15 cellular contexts compared by ENCODE assay signal in the genomic region with DNA sequence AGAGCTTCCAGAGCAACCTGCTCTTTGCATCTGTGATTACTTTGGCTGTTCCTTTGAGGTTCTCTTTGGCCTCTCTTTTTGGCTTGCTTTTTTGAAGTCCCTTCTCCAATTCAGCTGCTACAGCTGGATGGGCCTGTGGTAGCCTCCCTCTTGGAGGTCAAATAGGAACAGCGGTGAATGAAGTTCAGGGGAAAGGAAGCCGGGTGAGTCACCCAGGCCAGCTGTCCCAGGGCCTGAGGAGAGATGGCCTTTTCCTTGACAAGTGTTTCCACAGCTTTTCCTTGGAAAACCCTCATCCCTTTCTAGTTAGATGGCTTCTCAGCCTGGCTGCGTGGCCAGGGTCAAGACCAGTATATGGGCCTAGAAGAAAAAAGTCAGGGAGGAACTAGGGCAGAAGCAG.
DNase-seq lines count a peak whose midpoint lies in the region; ATAC-seq and TF ChIP-seq lines count a peak whose summit lies in the region.
"Had no signal": no experiment of that assay in that cellular context is flagged by ENCODE, and none has a peak within 500 bp of the region (broad histone marks: within the 10 kb centered on the region; RNA-seq: fewer than 3 reads in every experiment).

No MANE protein-coding gene starts in this region.

- intact Hi-C loops in CD8-positive, alpha-beta T cell (cut with DNase I, micrococcal nuclease) = no loop called here
- intact Hi-C loops in head of caudate nucleus (cut with DNase I) = no loop called here

- peak overlapping the region; percentile 46 for H3K18ac ChIP-seq in trophoblast cell (ENCODE audit: low read length)

- no peaks in the 10 kb centered on the region for H3K79me2 ChIP-seq in fibroblast of lung (ENCODE audit: control insufficient read depth, insufficient read depth, low read length)
- H3K79me2 ChIP-seq in trophoblast cell (ENCODE audit: control insufficient read depth, insufficient read depth, low read length, poor library complexity) = no peaks in the 10 kb centered on the region

- CTCF ChIA-PET in CD8-positive, alpha-beta T cell (lab: Charles Lee) = interaction anchor here (1.0 kb wide), 1 partner anchor 61 kb away, joined by 3 read pairs; no protein-coding TSS in a partner anchor

- H3K36me3 ChIP-seq in CD8-positive, alpha-beta T cell (ENCODE audit: insufficient read depth, low read length) = no peaks in the 10 kb centered on the region
- H3K36me3 ChIP-seq in fibroblast of lung (ENCODE audit: control insufficient read depth, insufficient read depth, low read length) (no peaks in the 10 kb centered on the region), trophoblast cell (ENCODE audit: control insufficient read depth in 1 of 2, insufficient read depth in 2 of 2, low read length in 2 of 2) (no peaks in the 10 kb centered on the region)
- H3K36me3 ChIP-seq: esophagus muscularis mucosa had no signal

- H3K4me1 ChIP-seq in CD8-positive, alpha-beta T cell (ENCODE audit: insufficient read depth, low read length) = peaks cover 26% of the 10 kb centered on the region
- H3K4me1 ChIP-seq in fibroblast of lung (ENCODE audit: control insufficient read depth, extremely low read depth, insufficient read depth, low read length) (peaks cover 4% of the 10 kb centered on the region), trophoblast cell (ENCODE audit: control insufficient read depth in 1 of 2, insufficient read depth in 2 of 2, low read length in 2 of 2) (peaks cover 8 to 9% of the 10 kb centered on the region in 2 experiments)

- H3K27me3 ChIP-seq in CD8-positive, alpha-beta T cell (ENCODE audit: insufficient read depth, low read length) = no peaks in the 10 kb centered on the region
- H3K27me3 ChIP-seq in fibroblast of lung (ENCODE audit: control insufficient read depth, insufficient read depth, low read length) (no peaks in the 10 kb centered on the region), trophoblast cell (ENCODE audit: insufficient read depth, low read length) (no peaks in the 10 kb centered on the region)
- H3K27me3 ChIP-seq: esophagus muscularis mucosa had no signal

- no peaks in the 10 kb centered on the region for H4K20me1 ChIP-seq in fibroblast of lung (ENCODE audit: control insufficient read depth, extremely low read depth, insufficient read depth, low read length)

- H3K27me3 Mint-ChIP-seq in CD8-positive, alpha-beta T cell (ENCODE audit: low read depth) = no peaks in the 10 kb centered on the region

- H3K4me2 ChIP-seq in fibroblast of lung (ENCODE audit: extremely low read depth, insufficient read depth, low read length) = no peak overlapping the region
- no peak overlapping the region for H3K4me2 ChIP-seq in trophoblast cell (ENCODE audit: low read length)

- no peak overlapping the region for H3K23ac ChIP-seq in trophoblast cell (ENCODE audit: low read length)

- no peak overlapping the region for H3K27ac ChIP-seq in CD8-positive, alpha-beta T cell (ENCODE audit: low read depth, low read length)
- no peak overlapping the region for H3K27ac ChIP-seq in fibroblast of lung (ENCODE audit: insufficient read depth, low read length)
- H3K27ac ChIP-seq in trophoblast cell (ENCODE audit: low read depth, low read length) = peak overlapping the region; percentile 34
- H3K27ac ChIP-seq: coronary artery, esophagus muscularis mucosa had no signal

- H3K27ac Mint-ChIP-seq in CD8-positive, alpha-beta T cell = peak overlapping the region; percentile 74

- H2BK120ac ChIP-seq in trophoblast cell (ENCODE audit: insufficient read depth, low read length, poor library complexity) = peak overlapping the region; percentile 15

- peaks cover 29% of the 10 kb centered on the region for H3K4me1 Mint-ChIP-seq in CD8-positive, alpha-beta T cell (ENCODE audit: low read depth)

- no peak overlapping the region for H3K4ac ChIP-seq in trophoblast cell (ENCODE audit: low read depth, low read length)

- no peak overlapping the region for H2AFZ ChIP-seq in fibroblast of lung (ENCODE audit: low read length)
- H2AFZ ChIP-seq in trophoblast cell (ENCODE audit: insufficient read depth, low read length, poor library complexity) = no peak overlapping the region

- H3K36me3 Mint-ChIP-seq in CD8-positive, alpha-beta T cell = peaks cover 8% of the 10 kb centered on the region

- no peaks in the 10 kb centered on the region for H3K9me3 Mint-ChIP-seq in CD8-positive, alpha-beta T cell

- DNase-seq in CD8-positive, alpha-beta T cell = no peak
- DNase-seq in M059J (ENCODE audit: low read depth) = peak; percentile 72
- DNase-seq in fibroblast of lung (ENCODE audit: low read depth in 2 of 2) = peak; percentile 58 to 79
- peak; percentile 44 to 63 for DNase-seq in trophoblast cell
- DNase-seq in head of caudate nucleus = no peak
- DNase-seq in stimulated activated naive CD4-positive, alpha-beta T cell treated with Interleukin-2 at 50 U/mL for 16 hours (lab: John Stamatoyannopoulos, UW) = no peak
- DNase-seq: activated CD4-positive, alpha-beta T cell treated with anti-CD3 and anti-CD28 coated beads, Interleukin-2, amount 50 U/mL, for 1 hour; amniotic stem cell; NCI-H187 treated with DMSO at 0.1 percent for 48 hours; NCI-H774; nucleus accumbens had no signal

- H4K8ac ChIP-seq in trophoblast cell (ENCODE audit: low read depth, low read length) = no peak overlapping the region

- peaks cover 3% of the 10 kb centered on the region for H3K79me1 ChIP-seq in trophoblast cell (ENCODE audit: low read length)

- no peak overlapping the region for H3K4me3 ChIP-seq in CD8-positive, alpha-beta T cell (ENCODE audit: low read depth, low read length)
- H3K4me3 ChIP-seq in fibroblast of lung (replicated peaks in 1 of 4; ENCODE audit: control extremely low read depth in 1 of 4, insufficient read depth in 1 of 4, low read depth in 3 of 4, low read length in 4 of 4) (no peak overlapping the region), trophoblast cell (ENCODE audit: low read depth, low read length) (no peak overlapping the region)
- H3K4me3 ChIP-seq: coronary artery, esophagus muscularis mucosa had no signal

- no peak for TF ChIP-seq CTCF in CD8-positive, alpha-beta T cell (IDR thresholded peaks at IDR 0.05)
- no peak for TF ChIP-seq CTCF in fibroblast of lung (conservative IDR thresholded peaks at IDR 0.05 in 1 of 2, IDR thresholded peaks at IDR 0.05 in 1 of 2; ENCODE audit: low read depth in 1 of 2, low read length in 2 of 2)

- no peak overlapping the region for H3K9ac ChIP-seq in fibroblast of lung (ENCODE audit: insufficient read depth, low read length)
- H3K9ac ChIP-seq in trophoblast cell (ENCODE audit: low read length) = no peak overlapping the region

- no peak overlapping the region for H3K4me3 Mint-ChIP-seq in CD8-positive, alpha-beta T cell

- H3K14ac ChIP-seq in trophoblast cell (ENCODE audit: low read length) = no peak overlapping the region

- no peak for ATAC-seq in CD8-positive, alpha-beta T cell
- ATAC-seq in HG02678 (IDR thresholded peaks at IDR 0.05; ENCODE audit: unreplicated experiment) = no peak
- no peak for ATAC-seq in GM18909 (IDR thresholded peaks at IDR 0.05; ENCODE audit: poor library complexity, unreplicated experiment)

- H2BK12ac ChIP-seq in trophoblast cell (ENCODE audit: low read length) = no peak overlapping the region

- H4K12ac ChIP-seq in trophoblast cell (ENCODE audit: low read depth, low read length) = no peak overlapping the region

- POLR2A ChIA-PET in CD8-positive, alpha-beta T cell (lab: Charles Lee) = no interaction called here

- no peak overlapping the region for H2BK5ac ChIP-seq in trophoblast cell (ENCODE audit: low read depth, low read length, poor library complexity)

- no CpG with 5 or more reads among the region's 3 CpGs for WGBS in trophoblast cell (ENCODE audit: extremely low coverage, insufficient coverage, insufficient read length)

- H2AK5ac ChIP-seq in trophoblast cell (ENCODE audit: low read length) = no peak overlapping the region

- H3K9me3 ChIP-seq in CD8-positive, alpha-beta T cell (ENCODE audit: low read length) = no peaks in the 10 kb centered on the region
- H3K9me3 ChIP-seq in fibroblast of lung (ENCODE audit: control insufficient read depth, insufficient read depth, low read depth, low read length) = no peaks in the 10 kb centered on the region
- no peaks in the 10 kb centered on the region for H3K9me3 ChIP-seq in trophoblast cell (ENCODE audit: insufficient read depth, low read depth, low read length)
- H3K9me3 ChIP-seq: esophagus muscularis mucosa had no signal

- peak overlapping the region; percentile 28 for H4K91ac ChIP-seq in trophoblast cell (ENCODE audit: low read depth, low read length)

Comparison
In these comparisons a context has a peak if more than half of its experiments do, and no peak if none do; other contexts are left out.
1. DNase-seq: peak in M059J (single experiment), fibroblast of lung (2 of 2) and trophoblast cell (2 of 2); none in CD8-positive, alpha-beta T cell (0 of 7), head of caudate nucleus (0 of 42) and stimulated activated naive CD4-positive, alpha-beta T cell treated with Interleukin-2 at 50 U/mL for 16 hours (single experiment).